ENCODE assay signal across 1 cellular context in genomic region chr1:41981796-41982195, GRCh38.
TF ChIP-seq lines count a peak whose summit lies in the region.

No MANE protein-coding gene starts in this region.

TF ChIP-seq in GM23338, 12 proteins besides CTCF, POLR2A, EP300 and RAD21 (continued from another document):
- no peak for TF ChIP-seq REST (IDR thresholded peaks at IDR 0.05; ENCODE audit: unreplicated experiment)
- no peak for TF ChIP-seq NANOG (IDR thresholded peaks at IDR 0.05; ENCODE audit: borderline replicate concordance)
- TF ChIP-seq ZNF114 (CRISPR knock-in tag; IDR thresholded peaks at IDR 0.05), result no peak
- no peak for TF ChIP-seq JUNB (IDR thresholded peaks at IDR 0.05; ENCODE audit: unreplicated experiment)
- no peak for TF ChIP-seq ETS1 (IDR thresholded peaks at IDR 0.05)
- no peak for TF ChIP-seq ZNF462 (CRISPR knock-in tag; IDR thresholded peaks at IDR 0.05)
